ENCODE assay signal across 26 cellular contexts in genomic region chr14:30993071-30993470, GRCh38.
"Had no signal": no experiment of that assay in that cellular context is flagged by ENCODE, and none has a peak within 500 bp of the region (broad histone marks: within the 10 kb centered on the region; RNA-seq: fewer than 3 reads in every experiment).

No MANE protein-coding gene starts in this region.

- H3K27me3 ChIP-seq: esophagus squamous epithelium, heart right ventricle, left lung, neural progenitor cell, right atrium auricular region, sigmoid colon, suprapubic skin, transverse colon, vagina had no signal

- H3K9me3 ChIP-seq: sigmoid colon, transverse colon had no signal

- H3K27ac ChIP-seq: esophagus squamous epithelium, left lung, neural progenitor cell, parathyroid adenoma, right atrium auricular region, sigmoid colon, suprapubic skin, transverse colon, vagina had no signal

- H3K27ac Mint-ChIP-seq: effector memory CD8-positive, alpha-beta T cell; nephron; neural progenitor cell; progenitor cell of endocrine pancreas; stimulated activated memory B cell treated with anti-CD40 and anti-IgM and Interleukin-4, amounts not matched to agents 10 μg/mL and 1 μg/mL and 100 μg/mL, for 72 hours; stimulated activated naive CD8-positive, alpha-beta T cell treated with anti-CD3 and anti-CD28 coated beads, Interleukin-15, Interleukin-2, amounts not matched to agents 100 ng/mL and 50 ng/mL, for 24 hours had no signal

- H3K4me3 Mint-ChIP-seq: effector memory CD8-positive, alpha-beta T cell; nephron; neural progenitor cell; stimulated activated memory B cell treated with anti-CD40 and anti-IgM and Interleukin-4, amounts not matched to agents 10 μg/mL and 1 μg/mL and 100 μg/mL, for 72 hours; stimulated activated naive CD8-positive, alpha-beta T cell treated with anti-CD3 and anti-CD28 coated beads, Interleukin-15, Interleukin-2, amounts not matched to agents 100 ng/mL and 50 ng/mL, for 24 hours had no signal

- DNase-seq: cortex of kidney; effector memory CD8-positive, alpha-beta T cell; erythroblast; esophagus squamous epithelium; foreskin melanocyte; glutamatergic neuron; heart right ventricle; hippocampal formation; left cardiac atrium; left lung; mesenchymal stem cell; midbrain; naive thymus-derived CD4-positive, alpha-beta T cell; sigmoid colon; stimulated activated CD4-positive, alpha-beta T cell treated with anti-CD3 and anti-CD28 coated beads, Interleukin-2, amount 100 ng/mL, for 24 hours; stimulated activated CD4-positive, alpha-beta T cell treated with anti-CD3 and anti-CD28 coated beads, Interleukin-4, amount 100 ng/mL, for 24 hours; transverse colon had no signal

- H3K9me3 Mint-ChIP-seq: effector memory CD8-positive, alpha-beta T cell; stimulated activated memory B cell treated with anti-CD40 and anti-IgM and Interleukin-4, amounts not matched to agents 10 μg/mL and 1 μg/mL and 100 μg/mL, for 72 hours had no signal

- H3K4me3 ChIP-seq: esophagus squamous epithelium, heart right ventricle, left lung, neural progenitor cell, right atrium auricular region, sigmoid colon, suprapubic skin, transverse colon, vagina had no signal

- H3K27me3 Mint-ChIP-seq: effector memory CD8-positive, alpha-beta T cell; naive thymus-derived CD4-positive, alpha-beta T cell; progenitor cell of endocrine pancreas; stimulated activated memory B cell treated with anti-CD40 and anti-IgM and Interleukin-4, amounts not matched to agents 10 μg/mL and 1 μg/mL and 100 μg/mL, for 72 hours; stimulated activated naive CD8-positive, alpha-beta T cell treated with anti-CD3 and anti-CD28 coated beads, Interleukin-15, Interleukin-2, amounts not matched to agents 100 ng/mL and 50 ng/mL, for 24 hours had no signal

- ATAC-seq: effector memory CD8-positive, alpha-beta T cell; heart right ventricle; left cardiac atrium; left lung; naive thymus-derived CD4-positive, alpha-beta T cell; stimulated activated memory B cell treated with anti-CD40 and anti-IgM and Interleukin-4, amounts not matched to agents 10 μg/mL and 1 μg/mL and 100 μg/mL, for 72 hours had no signal

- H3K36me3 ChIP-seq: left lung, right atrium auricular region, sigmoid colon, transverse colon, vagina had no signal
